Comparison of ENCODE assay signal across 8 cellular contexts in genomic region chr16:88382491-88383400, GRCh38. TPM values are rescaled to one million over a fixed set of nuclear protein-coding genes. Genes with fewer than 3 reads are reported as not detected.
DNase-seq lines count a peak whose midpoint lies in the region; ATAC-seq and TF ChIP-seq lines count a peak whose summit lies in the region.

Gene ZNF469 (plus strand): TSS chr16:88382959. CDS start chr16:88427471, 44,512 bp downstream.

- no peak for TF ChIP-seq EP300 in tibial nerve (IDR thresholded peaks at IDR 0.05)

- peaks cover 0 to 29% (median 8%) of the 10 kb centered on the region in 4 donors for H3K4me1 ChIP-seq in tibial nerve

- H3K36me3 ChIP-seq in tibial nerve: no peaks in the 10 kb centered on the region

- H3K27me3 ChIP-seq in tibial nerve: peaks cover 0 to 32% of the 10 kb centered on the region in 2 donors

- DNase-seq in activated T-cell treated with anti-CD3 and anti-CD28 coated beads for 48 hours (ENCODE audit: low read depth) (peak; percentile 2), choroid plexus epithelial cell (ENCODE audit: low read depth) (peak; percentile 34), left kidney (ENCODE audit: low read depth, low spot score) (peak; percentile 74), tibial nerve (ENCODE audit: low spot score in 2 of 2) (no peak)
- DNase-seq in activated T-cell treated with anti-CD3 and anti-CD28 coated beads, Interleukin-2, amount 50 U/mL, for 48 hours: no peak
- no peak for DNase-seq in activated CD4-positive, alpha-beta T cell treated with anti-CD3 and anti-CD28 coated beads, Interleukin-2, amount 50 U/mL, for 1 hour

- WGBS in tibial nerve, 2 donors: 29 to 34% methylated on average over 20 to 26 of the region's 87 CpGs

- TF ChIP-seq CTCF in choroid plexus epithelial cell (conservative IDR thresholded peaks at IDR 0.05; ENCODE audit: low read depth, low read length) (no peak), tibial nerve (IDR thresholded peaks at IDR 0.05) (no peak)

- no peak for ATAC-seq in HG03442 (IDR thresholded peaks at IDR 0.05; ENCODE audit: unreplicated experiment)
- ATAC-seq in GM21447 (IDR thresholded peaks at IDR 0.05; ENCODE audit: unreplicated experiment): no peak

- H3K9me3 ChIP-seq in tibial nerve: no peaks in the 10 kb centered on the region

- H3K27ac ChIP-seq in tibial nerve: peak within 1 kb of the TSS in 1 of 4 donors; percentile 58

- no peak for TF ChIP-seq POLR2A in tibial nerve (IDR thresholded peaks at IDR 0.05)

- H3K4me3 ChIP-seq in choroid plexus epithelial cell (ENCODE audit: low read depth, low read length) (peak within 1 kb of the TSS; percentile 64), tibial nerve (peak within 1 kb of the TSS; percentile 8 to 50 (median 24))

RNA-seq across cellular contexts. Expression of gene ZNF469, which starts in this region (rescaled TPM):
- 1 to 10 TPM in 3 of 4 donors, under 1 TPM in 1; 0.87 to 1.8 (median 1.1) TPM for total RNA-seq in tibial nerve

Comparison
In these comparisons a context has a peak if more than half of its experiments do, and no peak if none do; other contexts are left out.
1. DNase-seq: peak in activated T-cell treated with anti-CD3 and anti-CD28 coated beads for 48 hours (single experiment), choroid plexus epithelial cell (single experiment) and left kidney (single experiment); none in activated T-cell treated with anti-CD3 and anti-CD28 coated beads, Interleukin-2, amount 50 U/mL, for 48 hours (0 of 2), tibial nerve (0 of 2) and activated CD4-positive, alpha-beta T cell treated with anti-CD3 and anti-CD28 coated beads, Interleukin-2, amount 50 U/mL, for 1 hour (single experiment).